19 cellular contexts compared by ENCODE assay signal in the genomic region with DNA sequence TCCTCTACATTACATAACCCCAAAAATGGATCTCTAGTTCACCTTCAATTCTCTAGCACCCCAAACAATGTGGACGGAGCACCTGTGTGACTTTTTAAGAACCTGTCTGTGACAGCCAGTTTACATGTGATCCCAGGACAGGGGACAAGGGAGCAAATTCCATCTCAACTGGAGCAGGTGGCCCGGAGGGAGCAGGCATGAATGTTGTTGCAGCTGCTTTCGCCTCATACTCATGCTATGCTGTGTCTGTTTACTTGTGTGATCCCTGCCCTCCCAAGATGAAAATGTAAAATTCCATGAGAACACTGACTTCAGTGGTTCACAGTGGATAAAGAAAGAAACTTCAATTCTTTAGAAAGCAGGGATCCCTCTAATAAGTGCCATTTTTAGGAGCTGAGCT.
"Had no signal": no experiment of that assay in that cellular context is flagged by ENCODE, and none has a peak within 500 bp of the region (broad histone marks: within the 10 kb centered on the region; RNA-seq: fewer than 3 reads in every experiment).

No MANE protein-coding gene starts in this region.

- ATAC-seq: naive thymus-derived CD4-positive, alpha-beta T cell; natural killer cell treated with Interleukin-12 subunit alpha and Interleukin-12 subunit beta and Interleukin-15 and Interleukin-18, amount 100 ng/mL, for 72 hours; right lobe of liver; stimulated activated effector memory CD8-positive, alpha-beta T cell treated with anti-CD3 and anti-CD28 coated beads, Interleukin-12 subunit alpha, Interleukin-12 subunit beta, amount 100 ng/mL, for 72 hours; upper lobe of right lung had no signal

- H3K4me1 ChIP-seq: right lobe of liver, suprapubic skin, tibial artery, upper lobe of right lung had no signal

- H3K27me3 ChIP-seq: ovary, right atrium auricular region, spleen, upper lobe of right lung had no signal

- DNase-seq: islet precursor cell; left ventricle myocardium inferior; mesendoderm; naive thymus-derived CD4-positive, alpha-beta T cell; ovary; right lobe of liver; small intestine; spleen; stimulated activated CD4-positive, alpha-beta T cell treated with anti-CD3 and anti-CD28 coated beads, Interleukin-4, amount 100 ng/mL, for 24 hours; stimulated activated naive CD4-positive, alpha-beta T cell; tibial artery; trophoblast cell; upper lobe of right lung had no signal

- H3K27ac ChIP-seq: left ventricle myocardium inferior, ovary, right atrium auricular region, right lobe of liver, suprapubic skin, thoracic aorta, tibial artery, upper lobe of right lung had no signal

- H3K36me3 ChIP-seq: left ventricle myocardium inferior, ovary, right atrium auricular region, right lobe of liver, spleen, suprapubic skin, thoracic aorta, tibial artery, upper lobe of right lung had no signal

- H3K4me3 ChIP-seq: left ventricle myocardium inferior, lung, ovary, right atrium auricular region, right lobe of liver, spleen, suprapubic skin, thoracic aorta, tibial artery, upper lobe of right lung had no signal

- H3K9me3 ChIP-seq: left ventricle myocardium inferior, ovary, right atrium auricular region, right lobe of liver, spleen, suprapubic skin, thoracic aorta, tibial artery, upper lobe of right lung had no signal
